Comparison of ENCODE assay signal across 1 cellular context in genomic region chr2:68366083-68366560, GRCh38.
TF ChIP-seq lines count a peak whose summit lies in the region.

No MANE protein-coding gene starts in this region.

TF ChIP-seq in SK-N-SH, 30 proteins besides CTCF, POLR2A, EP300 and RAD21 (continued from another document):
- no peak for TF ChIP-seq EZH2phosphoT487 (IDR thresholded peaks at IDR 0.05; ENCODE audit: borderline replicate concordance, low read depth)
- TF ChIP-seq SIN3A (IDR thresholded peaks at IDR 0.05; ENCODE audit: borderline replicate concordance, low read depth, low read length), result no peak
- TF ChIP-seq RXRA (IDR thresholded peaks at IDR 0.05; ENCODE audit: borderline replicate concordance, low read depth), result no peak
- TF ChIP-seq, protein P1, sequence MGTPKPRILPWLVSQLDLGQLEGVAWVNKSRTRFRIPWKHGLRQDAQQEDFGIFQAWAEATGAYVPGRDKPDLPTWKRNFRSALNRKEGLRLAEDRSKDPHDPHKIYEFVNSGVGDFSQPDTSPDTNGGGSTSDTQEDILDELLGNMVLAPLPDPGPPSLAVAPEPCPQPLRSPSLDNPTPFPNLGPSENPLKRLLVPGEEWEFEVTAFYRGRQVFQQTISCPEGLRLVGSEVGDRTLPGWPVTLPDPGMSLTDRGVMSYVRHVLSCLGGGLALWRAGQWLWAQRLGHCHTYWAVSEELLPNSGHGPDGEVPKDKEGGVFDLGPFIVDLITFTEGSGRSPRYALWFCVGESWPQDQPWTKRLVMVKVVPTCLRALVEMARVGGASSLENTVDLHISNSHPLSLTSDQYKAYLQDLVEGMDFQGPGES (IDR thresholded peaks at IDR 0.05; ENCODE audit: low read depth, low read length), result no peak
